12 cellular contexts compared by ENCODE assay signal in genomic region chr12:123907726-123908476, GRCh38.
A peak's percentile ranks its signal among the peaks of the same experiment; 100 is the strongest.
DNase-seq lines count a peak whose midpoint lies in the region; ATAC-seq, FAIRE-seq and TF ChIP-seq lines count a peak whose summit lies in the region.
"Had no signal": no experiment of that assay in that cellular context is flagged by ENCODE, and none has a peak within 500 bp of the region (broad histone marks: within the 10 kb centered on the region; RNA-seq: fewer than 3 reads in every experiment).

No MANE protein-coding gene starts in this region.

- TF ChIP-seq CTCF in A549 (IDR thresholded peaks at IDR 0.05) (no peak), colonic mucosa (IDR thresholded peaks at IDR 0.05) (no peak), mesothelial cell of epicardium (IDR thresholded peaks at IDR 0.05; ENCODE audit: unreplicated experiment) (no peak)

- peaks cover 38% of the 10 kb centered on the region for H3K4me1 Mint-ChIP-seq in mesothelial cell of epicardium

- TF ChIP-seq POLR2A in A549 (IDR thresholded peaks at IDR 0.05; ENCODE audit: low read length), result no peak

- H3K4me1 ChIP-seq in A549 (no peaks in the 10 kb centered on the region), colonic mucosa (no peaks in the 10 kb centered on the region)

- FAIRE-seq in A549 (lab: Jason Lieb, UNC) (no peak), HTR-8/SVneo (lab: Jason Lieb, UNC) (no peak)

- no peak overlapping the region for H3K9ac ChIP-seq in colonic mucosa (ENCODE audit: low read depth in 2 of 2, low read length in 2 of 2)

- TF ChIP-seq RAD21 in A549 (conservative IDR thresholded peaks at IDR 0.05 in 1 of 2, IDR thresholded peaks at IDR 0.05 in 1 of 2), result no peak

- H3K27ac Mint-ChIP-seq in mesothelial cell of epicardium, result peak overlapping the region; percentile 83

- no peaks in the 10 kb centered on the region for H3K27me3 ChIP-seq in colonic mucosa
- H3K27me3 ChIP-seq: dorsolateral prefrontal cortex had no signal

- ATAC-seq in A549, result peak; percentile 14 to 60; a peak in 4 of 6 replicates

- intact Hi-C loops in colonic mucosa (cut with DNase I), result no loop called here

- no peaks in the 10 kb centered on the region for H3K9me3 Mint-ChIP-seq in mesothelial cell of epicardium

- POLR2A ChIA-PET in A549 (lab: Yijun Ruan, JAX), result no interaction called here

- TF ChIP-seq EP300 in A549 (IDR thresholded peaks at IDR 0.05), result no peak

- H3K4me2 ChIP-seq in A549, result no peak overlapping the region

- peak overlapping the region; percentile 9 for H3K4me3 Mint-ChIP-seq in mesothelial cell of epicardium

- H3K27ac ChIP-seq in A549 (peak overlapping the region in 1 of 2 experiments; percentile 32; a peak in 1 of 6 replicates), colonic mucosa (no peak overlapping the region)

- H3K9me3 ChIP-seq in A549 (no peaks in the 10 kb centered on the region), colonic mucosa (no peaks in the 10 kb centered on the region)

- no peak for DNase-seq in A549 (ENCODE audit: low read depth in 1 of 2, low spot score in 1 of 2)
- peak; percentile 23 for DNase-seq in HT1080 (ENCODE audit: low read depth)
- DNase-seq in colonic mucosa, result peak; percentile 25
- DNase-seq in mesothelial cell of epicardium (ENCODE audit: low spot score in 2 of 2, unreplicated experiment in 2 of 2), result no peak
- no peak for DNase-seq in HTR-8/SVneo (ENCODE audit: insufficient read length, low spot score)
- no peak for DNase-seq in NCI-H187 (lab: John Stamatoyannopoulos, UW)
- no peak for DNase-seq in DMS 273 treated with DMSO at 0.1 percent for 48 hours (lab: John Stamatoyannopoulos, UW)
- DNase-seq in NCI-H1417 (lab: John Stamatoyannopoulos, UW), result no peak
- DNase-seq: activated CD4-positive, alpha-beta T cell treated with anti-CD3 and anti-CD28 coated beads for 4 hours; NCI-H446 treated with DMSO at 0.1 percent for 48 hours had no signal

- H3K4me3 ChIP-seq in A549, result no peak overlapping the region
- no peak overlapping the region for H3K4me3 ChIP-seq in colonic mucosa
- H3K4me3 ChIP-seq: dorsolateral prefrontal cortex, skin epidermis had no signal

- CTCF ChIA-PET in A549 (lab: Yijun Ruan, JAX), result interaction anchor here (0.6 kb wide), 1 partner anchor 35 kb away, joined by 3 read pairs; no protein-coding TSS in a partner anchor

- no peaks in the 10 kb centered on the region for H3K36me3 Mint-ChIP-seq in mesothelial cell of epicardium

- 82% methylated on average over 12 of the region's 12 CpGs for WGBS in A549 (ENCODE audit: missing lambda C conversion rate)

- H3K27me3 Mint-ChIP-seq in mesothelial cell of epicardium (ENCODE audit: low read depth), result peaks cover 6% of the 10 kb centered on the region

- H3K36me3 ChIP-seq in colonic mucosa, result no peaks in the 10 kb centered on the region

TF ChIP-seq in A549, 52 proteins besides CTCF, POLR2A, EP300 and RAD21:
- TF ChIP-seq NFE2L2 (conservative IDR thresholded peaks at IDR 0.05; ENCODE audit: low read length) (no peak), FOSL2 (IDR thresholded peaks at IDR 0.05) (no peak), FOSL2 (CRISPR knock-in tag; IDR thresholded peaks at IDR 0.05) (no peak), MYC (IDR thresholded peaks at IDR 0.05; ENCODE audit: borderline replicate concordance, low read length) (no peak)

Comparison
In these comparisons a context has a peak if more than half of its experiments do, and no peak if none do; other contexts are left out.
1. DNase-seq: peak in HT1080 (single experiment) and colonic mucosa (single experiment); none in A549 (0 of 2), mesothelial cell of epicardium (0 of 2), HTR-8/SVneo (single experiment), NCI-H187 (0 of 2), DMS 273 treated with DMSO at 0.1 percent for 48 hours (single experiment) and NCI-H1417 (0 of 3).